Comparison of ENCODE assay signal across 18 cellular contexts in the genomic region with DNA sequence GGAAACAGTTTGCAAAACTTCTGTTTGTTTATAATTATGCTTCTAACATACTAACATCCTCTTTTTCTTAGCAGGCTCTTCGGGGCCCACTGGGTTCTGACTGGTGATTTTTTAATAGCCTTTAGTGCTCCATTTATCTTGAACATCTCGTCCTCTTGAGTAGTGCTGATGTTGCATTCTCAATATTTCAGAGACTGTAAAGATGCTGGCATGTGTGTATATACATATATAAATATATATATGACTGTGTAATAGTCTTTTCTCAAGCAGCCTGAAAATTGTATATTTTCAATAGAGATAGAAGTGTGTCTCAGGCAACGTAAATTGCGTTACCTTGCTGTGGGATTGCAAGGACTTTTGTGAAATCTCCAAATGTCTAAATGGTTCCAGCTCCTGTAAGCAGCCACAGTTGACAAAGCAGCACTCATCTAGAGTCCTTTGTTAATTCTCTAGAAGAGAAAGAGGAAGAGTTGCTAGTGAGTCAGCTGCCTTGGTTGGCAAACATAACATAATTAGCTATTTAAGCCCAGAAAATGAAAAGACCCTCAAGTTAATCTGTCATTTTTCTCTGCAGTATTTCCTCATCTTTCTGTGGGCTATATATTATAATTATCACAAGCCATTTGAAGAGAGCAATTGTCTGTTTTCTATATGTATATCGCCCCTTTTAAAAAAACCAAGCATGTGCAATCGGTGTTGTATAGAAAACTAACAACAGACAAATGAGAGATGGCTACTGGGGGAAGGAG.
DNase-seq lines count a peak whose midpoint lies in the region; ATAC-seq and TF ChIP-seq lines count a peak whose summit lies in the region.
"Had no signal": no experiment of that assay in that cellular context is flagged by ENCODE, and none has a peak within 500 bp of the region (broad histone marks: within the 10 kb centered on the region; RNA-seq: fewer than 3 reads in every experiment).

No MANE protein-coding gene starts in this region.

- no TSS peak for BruUV-seq in HCT116 (replicated peaks; lab: Mats Ljungman, UMichigan)
- no TSS peak for BruUV-seq in A673 (replicated peaks; lab: Mats Ljungman, UMichigan)

- H4K91ac ChIP-seq in mesenchymal stem cell (ENCODE audit: low read length): no peak overlapping the region

- H3K27ac ChIP-seq in HCT116 (ENCODE audit: low read depth, low read length): no peak overlapping the region
- peak overlapping the region; percentile 64 for H3K27ac ChIP-seq in mesenchymal stem cell (ENCODE audit: low read length, poor library complexity, severe bottlenecking)
- H3K27ac ChIP-seq in A673 (ENCODE audit: low read depth, low read length, poor library complexity, severe bottlenecking): no peak overlapping the region
- H3K27ac ChIP-seq: BLaER1, thoracic aorta had no signal

- H2AK5ac ChIP-seq in mesenchymal stem cell (ENCODE audit: low read length, severe bottlenecking): no peak overlapping the region

- no peak for TF ChIP-seq CTCF in HCT116 (IDR thresholded peaks at IDR 0.05 in 2 of 3, conservative IDR thresholded peaks at IDR 0.05 in 1 of 3; ENCODE audit: borderline replicate concordance in 1 of 3, insufficient read depth in 1 of 3, low read depth in 2 of 3, low read length in 2 of 3)
- no peak for TF ChIP-seq CTCF in A673 (conservative IDR thresholded peaks at IDR 0.05; ENCODE audit: low read depth, low read length)

- no peak overlapping the region for H4K8ac ChIP-seq in mesenchymal stem cell (ENCODE audit: low read length)

- no peaks in the 10 kb centered on the region for H4K20me1 ChIP-seq in HCT116 (ENCODE audit: insufficient read depth)
- H4K20me1 ChIP-seq: BLaER1 had no signal

- H3K4me1 Mint-ChIP-seq in activated T-helper 17 cell treated with anti-CD3 and anti-CD28 coated beads, Interleukin-2, amount 50 U/mL, for 72 hours: no peaks in the 10 kb centered on the region
- H3K4me1 Mint-ChIP-seq: naive thymus-derived CD4-positive, alpha-beta T cell had no signal

- H3K9me3 ChIP-seq in HCT116 (ENCODE audit: control insufficient read depth in 1 of 2, insufficient read depth in 1 of 2, low read depth in 1 of 2, low read length in 2 of 2): no peaks in the 10 kb centered on the region
- no peaks in the 10 kb centered on the region for H3K9me3 ChIP-seq in mesenchymal stem cell (ENCODE audit: control insufficient read depth, low read length)
- H3K9me3 ChIP-seq in A673 (ENCODE audit: low read depth, low read length, poor library complexity, severe bottlenecking): no peaks in the 10 kb centered on the region
- H3K9me3 ChIP-seq: BLaER1, thoracic aorta had no signal

- no peaks in the 10 kb centered on the region for H3K36me3 Mint-ChIP-seq in activated T-helper 17 cell treated with anti-CD3 and anti-CD28 coated beads, Interleukin-2, amount 50 U/mL, for 72 hours (ENCODE audit: low read depth)
- H3K36me3 Mint-ChIP-seq: naive thymus-derived CD4-positive, alpha-beta T cell had no signal

- no peak overlapping the region for H3K23ac ChIP-seq in mesenchymal stem cell (ENCODE audit: low read length in 2 of 2)

- peaks cover 12% of the 10 kb centered on the region for H3K79me1 ChIP-seq in mesenchymal stem cell (replicated peaks; ENCODE audit: low read length, poor library complexity, severe bottlenecking)

- peak overlapping the region; percentile 28; the same call in 1 of the 2 replicates for H3K4me2 ChIP-seq in HCT116 (ENCODE audit: low read length)
- no peak overlapping the region for H3K4me2 ChIP-seq in mesenchymal stem cell (ENCODE audit: low read length, poor library complexity, severe bottlenecking)
- H3K4me2 ChIP-seq: BLaER1 had no signal

- H3K14ac ChIP-seq in mesenchymal stem cell (ENCODE audit: low read length in 2 of 2): no peak overlapping the region

- no peak overlapping the region for H3K4ac ChIP-seq in mesenchymal stem cell (ENCODE audit: low read depth in 1 of 2, low read length in 2 of 2)

- intact Hi-C loops in HCT116 (cut with micrococcal nuclease) (no loop called here), A673 (cut with micrococcal nuclease; ENCODE audit: unreplicated experiment) (no loop called here)

- peak overlapping the region; percentile 16 to 52 for H3K18ac ChIP-seq in mesenchymal stem cell (ENCODE audit: low read depth in 1 of 2, low read length in 2 of 2)

- 52% methylated on average over 5 of the region's 6 CpGs for WGBS in mesenchymal stem cell

- H2BK120ac ChIP-seq in mesenchymal stem cell (ENCODE audit: low read depth, low read length): no peak overlapping the region

- H2BK12ac ChIP-seq in mesenchymal stem cell (ENCODE audit: low read length in 2 of 2): no peak overlapping the region

- RAD21 ChIA-PET in HCT116 (lab: Charles Lee; ENCODE audit: low non-redundant PET in 1 of 2, low total read pairs in 2 of 2, uncharacterized antibody in 2 of 2, unreplicated experiment in 2 of 2): no interaction called here

- H3K36me3 ChIP-seq in HCT116 (ENCODE audit: control insufficient read depth in 1 of 2, insufficient read depth in 2 of 2, low read length in 2 of 2): no peaks in the 10 kb centered on the region
- H3K36me3 ChIP-seq in mesenchymal stem cell (ENCODE audit: control insufficient read depth in 1 of 2, insufficient read depth in 2 of 2, low read depth in 1 of 2, low read length in 2 of 2): peaks cover 0 to 3% of the 10 kb centered on the region in 2 experiments
- no peaks in the 10 kb centered on the region for H3K36me3 ChIP-seq in A673 (ENCODE audit: insufficient read depth, low read length, poor library complexity, severe bottlenecking)
- H3K36me3 ChIP-seq: BLaER1, thoracic aorta had no signal

- H3K27me3 Mint-ChIP-seq in activated T-helper 17 cell treated with anti-CD3 and anti-CD28 coated beads, Interleukin-2, amount 50 U/mL, for 72 hours: peaks cover 4% of the 10 kb centered on the region

- no peak for TF ChIP-seq RAD21 in HCT116 (IDR thresholded peaks at IDR 0.05; ENCODE audit: low read depth)

- no peak overlapping the region for H2AFZ ChIP-seq in HCT116 (ENCODE audit: low read depth, low read length, poor library complexity, severe bottlenecking)
- H2AFZ ChIP-seq in mesenchymal stem cell (ENCODE audit: low read depth, low read length): no peak overlapping the region

- CTCF ChIA-PET in HCT116 (lab: Charles Lee): interaction anchor here (1.4 to 2.2 kb wide), 3 partner anchors 13 to 221 kb away, joined by 3 to 5 read pairs (median 3); no protein-coding TSS in a partner anchor
- CTCF ChIA-PET in A673 (lab: Charles Lee): no interaction called here

- H3K9ac ChIP-seq in HCT116 (ENCODE audit: low read length): no peak overlapping the region
- H3K9ac ChIP-seq in mesenchymal stem cell (ENCODE audit: low read length): no peak overlapping the region
- H3K9ac ChIP-seq: BLaER1 had no signal

- no peak overlapping the region for H2BK15ac ChIP-seq in mesenchymal stem cell (ENCODE audit: low read depth, poor library complexity, severe bottlenecking)

- no peaks in the 10 kb centered on the region for H3K79me2 ChIP-seq in HCT116 (ENCODE audit: insufficient read depth, low read length)

- H2BK5ac ChIP-seq in mesenchymal stem cell (ENCODE audit: low read depth, low read length, poor library complexity, severe bottlenecking): no peak overlapping the region

- no peak for TF ChIP-seq POLR2A in HCT116 (IDR thresholded peaks at IDR 0.05; ENCODE audit: borderline replicate concordance, extremely low read depth, insufficient read depth, insufficient read length)

- no peak for DNase-seq in HCT116 (ENCODE audit: low read depth, low spot score)
- peak; percentile 51 for DNase-seq in NCI-H2081 treated with DMSO at 0.1 percent for 48 hours (lab: John Stamatoyannopoulos, UW)
- DNase-seq in SKM-1 treated with dmso at 0.1 percent for 144 hours (lab: John Stamatoyannopoulos, UW; ENCODE audit: unreplicated experiment): peak; percentile 90
- peak; percentile 57 for DNase-seq in mesenchymal stem cell
- DNase-seq in Ammon's horn (ENCODE audit: low spot score): no peak
- no peak for DNase-seq in A673 (ENCODE audit: low spot score)
- no peak for DNase-seq in middle frontal gyrus (ENCODE audit: extremely low spot score, low spot score)
- DNase-seq: activated CD8-positive, alpha-beta memory T cell treated with anti-CD3 and anti-CD28 coated beads for 24 hours; activated effector memory CD4-positive, alpha-beta T cell treated with Interleukin-2 at 50 U/mL for 16 hours; aorta; dorsolateral prefrontal cortex; HFFc6; naive thymus-derived CD4-positive, alpha-beta T cell; SHP77 had no signal

- POLR2A ChIA-PET in HCT116 (lab: Charles Lee): interaction anchor here (1.9 kb wide), 1 partner anchor 17 kb away, joined by 6 read pairs; no protein-coding TSS in a partner anchor
- POLR2A ChIA-PET in A673 (lab: Charles Lee; ENCODE audit: low non-redundant PET): no interaction called here

- H3K4me1 ChIP-seq in HCT116 (ENCODE audit: control insufficient read depth in 1 of 2, insufficient read depth in 2 of 2, low read length in 2 of 2) (peaks cover 12 to 18% of the 10 kb centered on the region in 2 experiments; a peak in 2 of 4 replicates), mesenchymal stem cell (ENCODE audit: control insufficient read depth, insufficient read depth, low read depth, low read length) (peaks cover 8% of the 10 kb centered on the region), A673 (ENCODE audit: insufficient read depth, low read length, poor library complexity, severe bottlenecking) (peaks cover 10% of the 10 kb centered on the region)
- H3K4me1 ChIP-seq: BLaER1 had no signal

- H3K27me3 ChIP-seq in HCT116 (ENCODE audit: insufficient read depth, low read length): no peaks in the 10 kb centered on the region
- H3K27me3 ChIP-seq in mesenchymal stem cell (ENCODE audit: control insufficient read depth in 1 of 2, insufficient read depth in 1 of 2, low read length in 2 of 2): no peaks in the 10 kb centered on the region
- no peaks in the 10 kb centered on the region for H3K27me3 ChIP-seq in A673 (replicated peaks; ENCODE audit: insufficient read depth, low read depth, low read length, poor library complexity)
- H3K27me3 ChIP-seq: BLaER1, dorsolateral prefrontal cortex had no signal

- no peak overlapping the region for H3K27ac Mint-ChIP-seq in activated T-helper 17 cell treated with anti-CD3 and anti-CD28 coated beads, Interleukin-2, amount 50 U/mL, for 72 hours
- H3K27ac Mint-ChIP-seq: HFFc6 had no signal

- ATAC-seq in HCT116: no peak
- ATAC-seq in activated T-helper 17 cell treated with anti-CD3 and anti-CD28 coated beads, Interleukin-2, amount 50 U/mL, for 72 hours (replicated peaks): no peak
- ATAC-seq: left lobe of liver; naive thymus-derived CD4-positive, alpha-beta T cell had no signal

- H3K4me3 ChIP-seq in HCT116 (replicated peaks in 1 of 2; ENCODE audit: low read depth in 1 of 2, low read length in 2 of 2) (no peak overlapping the region), mesenchymal stem cell (ENCODE audit: insufficient read depth in 1 of 2, low read depth in 1 of 2, low read length in 2 of 2) (no peak overlapping the region), A673 (ENCODE audit: low read depth, low read length, poor library complexity, severe bottlenecking) (no peak overlapping the region)
- H3K4me3 ChIP-seq: BLaER1, dorsolateral prefrontal cortex, thoracic aorta had no signal

- H3K9me3 Mint-ChIP-seq in activated T-helper 17 cell treated with anti-CD3 and anti-CD28 coated beads, Interleukin-2, amount 50 U/mL, for 72 hours: no peaks in the 10 kb centered on the region
- H3K9me3 Mint-ChIP-seq: HFFc6; naive thymus-derived CD4-positive, alpha-beta T cell had no signal

- H3K9me2 ChIP-seq in HCT116 (ENCODE audit: insufficient read depth): no peaks in the 10 kb centered on the region

- H3K4me3 Mint-ChIP-seq in activated T-helper 17 cell treated with anti-CD3 and anti-CD28 coated beads, Interleukin-2, amount 50 U/mL, for 72 hours: no peak overlapping the region
- H3K4me3 Mint-ChIP-seq: HFFc6; naive thymus-derived CD4-positive, alpha-beta T cell had no signal

Comparison
In these comparisons a context has a peak if more than half of its experiments do, and no peak if none do; other contexts are left out.
1. DNase-seq: peak in NCI-H2081 treated with DMSO at 0.1 percent for 48 hours (single experiment), SKM-1 treated with dmso at 0.1 percent for 144 hours (single experiment) and mesenchymal stem cell (single experiment); none in HCT116 (single experiment), Ammon's horn (single experiment), A673 (single experiment) and middle frontal gyrus (single experiment).